Comparison of ENCODE assay signal across 19 cellular contexts in genomic region chr18:80179857-80180558, GRCh38.
DNase-seq lines count a peak whose midpoint lies in the region; ATAC-seq, FAIRE-seq and TF ChIP-seq lines count a peak whose summit lies in the region.
"Had no signal": no experiment of that assay in that cellular context is flagged by ENCODE, and none has a peak within 500 bp of the region (broad histone marks: within the 10 kb centered on the region; RNA-seq: fewer than 3 reads in every experiment).

No MANE protein-coding gene starts in this region.

- FAIRE-seq in small intestine (lab: Jason Lieb, UNC), result no peak
- FAIRE-seq: endothelial cell of umbilical vein had no signal

- peaks cover 7% of the 10 kb centered on the region for H3K4me1 Mint-ChIP-seq in activated CD4-positive, alpha-beta T cell treated with anti-CD3 and anti-CD28 coated beads, Interleukin-2, amount 10 ng/mL, durations not matched to agents 24 days and 14 days
- peaks cover 12 to 14% (median 13%) of the 10 kb centered on the region in 4 donors for H3K4me1 Mint-ChIP-seq in CD4-positive, alpha-beta memory T cell

- no peaks in the 10 kb centered on the region for H3K27me3 ChIP-seq in small intestine (ENCODE audit: control insufficient read depth in 2 of 2, insufficient read depth in 2 of 2, low read length in 2 of 2)
- no peaks in the 10 kb centered on the region for H3K27me3 ChIP-seq in CD4-positive, alpha-beta memory T cell (ENCODE audit: insufficient read depth, low read length)
- H3K27me3 ChIP-seq in right lobe of liver, result no peaks in the 10 kb centered on the region
- H3K27me3 ChIP-seq: tibial artery had no signal

- no peak overlapping the region for H3K4me3 Mint-ChIP-seq in activated CD4-positive, alpha-beta T cell treated with anti-CD3 and anti-CD28 coated beads, Interleukin-2, amount 10 ng/mL, durations not matched to agents 24 days and 14 days
- H3K4me3 Mint-ChIP-seq in CD4-positive, alpha-beta memory T cell, result peak overlapping the region in 1 of 8 donors; percentile 33
- H3K4me3 Mint-ChIP-seq: CD8-positive, alpha-beta T cell; central memory CD8-positive, alpha-beta T cell had no signal

- peaks cover 4% of the 10 kb centered on the region for H3K27me3 Mint-ChIP-seq in activated CD4-positive, alpha-beta T cell treated with anti-CD3 and anti-CD28 coated beads, Interleukin-2, amount 10 ng/mL, durations not matched to agents 24 days and 14 days
- H3K27me3 Mint-ChIP-seq in CD4-positive, alpha-beta memory T cell, result peaks cover 0 to 9% of the 10 kb centered on the region in 2 donors
- H3K27me3 Mint-ChIP-seq: central memory CD8-positive, alpha-beta T cell had no signal

- no peak for TF ChIP-seq CTCF in right lobe of liver (IDR thresholded peaks at IDR 0.05)

- no peak overlapping the region for H3K4me3 ChIP-seq in small intestine (ENCODE audit: low read depth in 1 of 2, low read length in 2 of 2)
- H3K4me3 ChIP-seq in CD4-positive, alpha-beta memory T cell (ENCODE audit: low read length in 2 of 2), result no peak overlapping the region
- H3K4me3 ChIP-seq in right lobe of liver, result no peak overlapping the region
- H3K4me3 ChIP-seq: HAP-1, lung, spleen, tibial artery had no signal

- H3K4me1 ChIP-seq in small intestine (ENCODE audit: control insufficient read depth in 2 of 2, insufficient read depth in 1 of 2, low read depth in 1 of 2, low read length in 1 of 2), result no peaks in the 10 kb centered on the region
- H3K4me1 ChIP-seq in CD4-positive, alpha-beta memory T cell (ENCODE audit: insufficient read depth, low read length), result peaks cover 11% of the 10 kb centered on the region
- H3K4me1 ChIP-seq in right lobe of liver, result no peaks in the 10 kb centered on the region
- H3K4me1 ChIP-seq: HAP-1, spleen, tibial artery had no signal

- H3K27ac ChIP-seq in small intestine (ENCODE audit: low read depth in 1 of 2, low read length in 1 of 2), result no peak overlapping the region
- H3K27ac ChIP-seq in CD4-positive, alpha-beta memory T cell (ENCODE audit: low read depth, low read length), result no peak overlapping the region
- H3K27ac ChIP-seq in right lobe of liver, result no peak overlapping the region
- H3K27ac ChIP-seq: spleen, tibial artery had no signal

- peak; percentile 59 for ATAC-seq in GM18868 (IDR thresholded peaks at IDR 0.05; ENCODE audit: unreplicated experiment)
- ATAC-seq in HG03108 (IDR thresholded peaks at IDR 0.05; ENCODE audit: unreplicated experiment), result peak; percentile 62
- ATAC-seq in right lobe of liver, result no peak
- ATAC-seq: CD8-positive, alpha-beta T cell; PC-3 had no signal

- no peak for TF ChIP-seq POLR2A in right lobe of liver (IDR thresholded peaks at IDR 0.05)

- H3K9me3 ChIP-seq in small intestine (ENCODE audit: control insufficient read depth, low read depth) (no peaks in the 10 kb centered on the region), right lobe of liver (no peaks in the 10 kb centered on the region)
- no peaks in the 10 kb centered on the region for H3K9me3 ChIP-seq in CD4-positive, alpha-beta memory T cell (ENCODE audit: control insufficient read depth in 1 of 2, low read length in 2 of 2)
- H3K9me3 ChIP-seq: HAP-1, spleen, tibial artery had no signal

- no peak overlapping the region for H3K27ac Mint-ChIP-seq in activated CD4-positive, alpha-beta T cell treated with anti-CD3 and anti-CD28 coated beads, Interleukin-2, amount 10 ng/mL, durations not matched to agents 24 days and 14 days
- peak overlapping the region in 1 of 7 donors; percentile 48 for H3K27ac Mint-ChIP-seq in CD4-positive, alpha-beta memory T cell
- H3K27ac Mint-ChIP-seq: CD8-positive, alpha-beta T cell had no signal

- H3K9me3 Mint-ChIP-seq in activated CD4-positive, alpha-beta T cell treated with anti-CD3 and anti-CD28 coated beads, Interleukin-2, amount 10 ng/mL, durations not matched to agents 24 days and 14 days, result no peaks in the 10 kb centered on the region
- H3K9me3 Mint-ChIP-seq in CD4-positive, alpha-beta memory T cell, result no peaks in the 10 kb centered on the region
- H3K9me3 Mint-ChIP-seq: CD8-positive, alpha-beta T cell; central memory CD8-positive, alpha-beta T cell had no signal

- DNase-seq in SW480 (ENCODE audit: low spot score) (peak; percentile 19), small intestine (peak; percentile 5), right lobe of liver (no peak)
- DNase-seq in activated CD4-positive, alpha-beta T cell treated with anti-CD3 and anti-CD28 coated beads, Interleukin-2, amount 10 ng/mL, durations not matched to agents 24 days and 14 days, result no peak
- DNase-seq in CD4-positive, alpha-beta memory T cell, result no peak
- DNase-seq in activated CD4-positive, CD25-positive, alpha-beta regulatory T cell treated with anti-CD3 and anti-CD28 coated beads, Interleukin-2, amount 50 U/mL, for 72 hours, result no peak
- DNase-seq: activated naive CD4-positive, alpha-beta T cell treated with anti-CD3 and anti-CD28 coated beads, Interleukin-2, amount 50 U/mL, for 16 hours; NCI-H1694; occipital lobe; PC-3; spleen had no signal

- H3K36me3 ChIP-seq in small intestine (ENCODE audit: control insufficient read depth in 2 of 2, insufficient read depth in 2 of 2, low read length in 2 of 2), result no peaks in the 10 kb centered on the region
- no peaks in the 10 kb centered on the region for H3K36me3 ChIP-seq in CD4-positive, alpha-beta memory T cell (ENCODE audit: insufficient read depth, low read length)
- H3K36me3 ChIP-seq in right lobe of liver, result no peaks in the 10 kb centered on the region
- H3K36me3 ChIP-seq: HAP-1, spleen, tibial artery had no signal

- H3K36me3 Mint-ChIP-seq in activated CD4-positive, alpha-beta T cell treated with anti-CD3 and anti-CD28 coated beads, Interleukin-2, amount 10 ng/mL, durations not matched to agents 24 days and 14 days (ENCODE audit: low read depth), result no peaks in the 10 kb centered on the region
- no peaks in the 10 kb centered on the region for H3K36me3 Mint-ChIP-seq in CD4-positive, alpha-beta memory T cell
- H3K36me3 Mint-ChIP-seq: CD8-positive, alpha-beta T cell had no signal

- intact Hi-C loops in activated CD4-positive, alpha-beta T cell treated with anti-CD3 and anti-CD28 coated beads, Interleukin-2, amount 10 ng/mL, durations not matched to agents 24 days and 14 days (cut with micrococcal nuclease), result no loop called here
- intact Hi-C loops in CD4-positive, alpha-beta memory T cell (cut with micrococcal nuclease), result no loop called here
- intact Hi-C loops in right lobe of liver (cut with DNase I), result no loop called here

- WGBS in small intestine, 3 donors, result 50 to 72% (median 59%) methylated on average over 20 of the region's 20 CpGs
- WGBS in right lobe of liver (ENCODE audit: insufficient coverage, low coverage, low lambda C conversion rate, missing lambda C conversion rate), result 82% methylated on average over 7 of the region's 20 CpGs

- POLR2A ChIA-PET in CD4-positive, alpha-beta memory T cell (lab: Charles Lee; ENCODE audit: partially characterized antibody), result no interaction called here

- CTCF ChIA-PET in CD4-positive, alpha-beta memory T cell (lab: Charles Lee; ENCODE audit: partially characterized antibody), result interaction anchor here (2.2 kb wide), 1 partner anchor 21 kb away, joined by 7 read pairs; no protein-coding TSS in a partner anchor

Comparison
In these comparisons a context has a peak if more than half of its experiments do, and no peak if none do; other contexts are left out.
1. ATAC-seq: peak in GM18868 (single experiment) and HG03108 (single experiment); none in right lobe of liver (0 of 4).
2. DNase-seq: peak in SW480 (single experiment) and small intestine (single experiment); none in activated CD4-positive, alpha-beta T cell treated with anti-CD3 and anti-CD28 coated beads, Interleukin-2, amount 10 ng/mL, durations not matched to agents 24 days and 14 days (single experiment), CD4-positive, alpha-beta memory T cell (0 of 5), activated CD4-positive, CD25-positive, alpha-beta regulatory T cell treated with anti-CD3 and anti-CD28 coated beads, Interleukin-2, amount 50 U/mL, for 72 hours (single experiment) and right lobe of liver (0 of 3).